Comparison of ENCODE assay signal across 1 cellular context in the genomic region with DNA sequence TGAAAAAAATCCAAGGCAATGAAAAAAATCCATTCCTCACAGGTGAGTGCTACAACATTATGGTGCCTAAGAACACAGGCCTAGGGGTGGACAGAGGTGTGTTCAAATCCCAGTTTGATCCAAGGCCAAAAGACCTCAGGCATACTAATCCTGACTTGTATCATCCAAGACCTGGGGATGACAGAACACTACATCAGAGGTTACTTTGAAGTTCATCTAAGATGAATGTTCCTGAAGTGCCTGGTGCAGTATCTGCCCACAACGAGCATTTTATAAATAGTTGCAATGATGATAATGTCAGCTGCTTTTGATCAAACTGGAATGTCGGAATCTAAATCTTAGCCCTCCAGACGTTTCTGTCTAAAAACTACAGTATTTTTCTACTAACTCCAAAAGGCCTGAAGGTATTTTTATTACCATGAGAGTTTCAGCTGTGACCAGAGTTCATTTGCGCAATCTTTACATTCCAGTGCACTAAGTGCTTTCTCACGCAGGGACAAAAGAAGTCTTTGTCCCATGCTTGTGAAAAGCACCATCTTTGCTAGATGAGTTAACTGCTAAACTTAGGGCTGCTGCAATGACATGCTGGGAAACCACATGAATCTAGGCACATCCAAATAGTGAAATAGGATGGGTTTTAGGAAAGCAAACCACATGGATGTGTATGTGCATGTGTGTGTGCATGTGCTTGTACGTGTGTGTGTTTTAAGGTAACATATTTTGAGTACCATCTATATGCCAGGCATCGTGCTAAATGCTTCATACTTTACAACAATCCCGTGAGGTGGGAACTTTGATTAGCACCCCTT.
A peak's percentile ranks its signal among the peaks of the same experiment; 100 is the strongest.
TF ChIP-seq lines count a peak whose summit lies in the region.

No MANE protein-coding gene starts in this region.

TF ChIP-seq in HepG2, 621 proteins besides CTCF, POLR2A, EP300 and RAD21 (continued from another document and continues in another):
- TF ChIP-seq, protein P1, sequence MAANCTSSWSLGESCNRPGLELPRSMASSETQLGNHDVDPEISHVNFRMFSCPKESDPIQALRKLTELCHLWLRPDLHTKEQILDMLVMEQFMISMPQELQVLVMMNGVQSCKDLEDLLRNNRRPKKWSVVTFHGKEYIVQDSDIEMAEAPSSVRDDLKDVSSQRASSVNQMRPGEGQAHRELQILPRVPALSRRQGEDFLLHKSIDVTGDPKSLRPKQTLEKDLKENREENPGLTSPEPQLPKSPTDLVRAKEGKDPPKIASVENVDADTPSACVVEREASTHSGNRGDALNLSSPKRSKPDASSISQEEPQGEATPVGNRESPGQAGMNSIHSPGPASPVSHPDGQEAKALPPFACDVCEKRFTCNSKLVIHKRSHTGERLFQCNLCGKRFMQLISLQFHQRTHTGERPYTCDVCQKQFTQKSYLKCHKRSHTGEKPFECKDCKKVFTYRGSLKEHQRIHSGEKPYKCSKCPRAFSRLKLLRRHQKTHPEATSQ (CRISPR knock-in tag; IDR thresholded peaks at IDR 0.05; ENCODE audit: borderline replicate concordance) = no peak
- TF ChIP-seq FOXO1 (CRISPR knock-in tag; IDR thresholded peaks at IDR 0.05) (peak; percentile 68; the same call in 1 of the 2 replicates), MXD4 (CRISPR knock-in tag; IDR thresholded peaks at IDR 0.05) (peak; percentile 58; the same call in 1 of the 2 replicates), ZNF75D (CRISPR knock-in tag; IDR thresholded peaks at IDR 0.05; ENCODE audit: borderline replicate concordance) (no peak), IRF2 (CRISPR knock-in tag; IDR thresholded peaks at IDR 0.05) (peak; percentile 92), KLF9 (CRISPR knock-in tag; IDR thresholded peaks at IDR 0.05; ENCODE audit: low read depth) (no peak), ZNF124 (CRISPR knock-in tag; IDR thresholded peaks at IDR 0.05) (peak; percentile 83), JDP2 (CRISPR knock-in tag; IDR thresholded peaks at IDR 0.05; ENCODE audit: borderline replicate concordance) (no peak), HNF4A (CRISPR knock-in tag; IDR thresholded peaks at IDR 0.05) (peak; percentile 96), FOXJ3 (CRISPR knock-in tag; IDR thresholded peaks at IDR 0.05; ENCODE audit: borderline replicate concordance) (peak; percentile 90; the same call in 1 of the 2 replicates), SALL1 (CRISPR knock-in tag; IDR thresholded peaks at IDR 0.05) (peak; percentile 77; the same call in 1 of the 2 replicates), PLRG1 (conservative IDR thresholded peaks at IDR 0.05) (no peak), PAX8 (CRISPR knock-in tag; IDR thresholded peaks at IDR 0.05; ENCODE audit: borderline replicate concordance) (no peak), PAWR (CRISPR knock-in tag; IDR thresholded peaks at IDR 0.05; ENCODE audit: borderline replicate concordance) (no peak), AGO2 (optimal IDR thresholded peaks at IDR 0.05; ENCODE audit: low read depth, low read length) (no peak), ZZZ3 (CRISPR knock-in tag; IDR thresholded peaks at IDR 0.05; ENCODE audit: borderline replicate concordance) (no peak), HNF4G (IDR thresholded peaks at IDR 0.05; ENCODE audit: borderline replicate concordance, low read depth, low read length) (peak; percentile 90), HNF4G (CRISPR knock-in tag; IDR thresholded peaks at IDR 0.05; ENCODE audit: borderline replicate concordance, low read depth) (peak; percentile 60; the same call in 1 of the 2 replicates), NR2F6 (IDR thresholded peaks at IDR 0.05) (peak; percentile 61), NR2F6 (CRISPR knock-in tag; IDR thresholded peaks at IDR 0.05) (peak; percentile 57), ZNF382 (CRISPR knock-in tag; IDR thresholded peaks at IDR 0.05; ENCODE audit: borderline replicate concordance) (no peak), IRX3 (CRISPR knock-in tag; IDR thresholded peaks at IDR 0.05; ENCODE audit: borderline replicate concordance, low read depth) (peak; percentile 60; the same call in 1 of the 2 replicates), REPIN1 (CRISPR knock-in tag; IDR thresholded peaks at IDR 0.05; ENCODE audit: borderline replicate concordance, low read depth) (no peak), ZNF569 (CRISPR knock-in tag; IDR thresholded peaks at IDR 0.05; ENCODE audit: borderline replicate concordance) (no peak), ZNF264 (CRISPR knock-in tag; IDR thresholded peaks at IDR 0.05) (peak; percentile 71; the same call in 1 of the 2 replicates), ZNF317 (CRISPR knock-in tag; IDR thresholded peaks at IDR 0.05) (no peak), ZBTB20 (CRISPR knock-in tag; IDR thresholded peaks at IDR 0.05; ENCODE audit: borderline replicate concordance, low read depth) (no peak), MAZ (IDR thresholded peaks at IDR 0.05; ENCODE audit: borderline replicate concordance, low read depth, low read length) (no peak), MAZ (CRISPR knock-in tag; IDR thresholded peaks at IDR 0.05; ENCODE audit: low read depth) (no peak), NBN (conservative IDR thresholded peaks at IDR 0.05) (no peak), ZFX (CRISPR knock-in tag; IDR thresholded peaks at IDR 0.05; ENCODE audit: low read depth) (peak; percentile 70), ZNF564 (CRISPR knock-in tag; IDR thresholded peaks at IDR 0.05) (no peak), SPEN (CRISPR knock-in tag; IDR thresholded peaks at IDR 0.05; ENCODE audit: low read depth) (peak; percentile 66; the same call in 1 of the 2 replicates)
- TF ChIP-seq, protein P2, sequence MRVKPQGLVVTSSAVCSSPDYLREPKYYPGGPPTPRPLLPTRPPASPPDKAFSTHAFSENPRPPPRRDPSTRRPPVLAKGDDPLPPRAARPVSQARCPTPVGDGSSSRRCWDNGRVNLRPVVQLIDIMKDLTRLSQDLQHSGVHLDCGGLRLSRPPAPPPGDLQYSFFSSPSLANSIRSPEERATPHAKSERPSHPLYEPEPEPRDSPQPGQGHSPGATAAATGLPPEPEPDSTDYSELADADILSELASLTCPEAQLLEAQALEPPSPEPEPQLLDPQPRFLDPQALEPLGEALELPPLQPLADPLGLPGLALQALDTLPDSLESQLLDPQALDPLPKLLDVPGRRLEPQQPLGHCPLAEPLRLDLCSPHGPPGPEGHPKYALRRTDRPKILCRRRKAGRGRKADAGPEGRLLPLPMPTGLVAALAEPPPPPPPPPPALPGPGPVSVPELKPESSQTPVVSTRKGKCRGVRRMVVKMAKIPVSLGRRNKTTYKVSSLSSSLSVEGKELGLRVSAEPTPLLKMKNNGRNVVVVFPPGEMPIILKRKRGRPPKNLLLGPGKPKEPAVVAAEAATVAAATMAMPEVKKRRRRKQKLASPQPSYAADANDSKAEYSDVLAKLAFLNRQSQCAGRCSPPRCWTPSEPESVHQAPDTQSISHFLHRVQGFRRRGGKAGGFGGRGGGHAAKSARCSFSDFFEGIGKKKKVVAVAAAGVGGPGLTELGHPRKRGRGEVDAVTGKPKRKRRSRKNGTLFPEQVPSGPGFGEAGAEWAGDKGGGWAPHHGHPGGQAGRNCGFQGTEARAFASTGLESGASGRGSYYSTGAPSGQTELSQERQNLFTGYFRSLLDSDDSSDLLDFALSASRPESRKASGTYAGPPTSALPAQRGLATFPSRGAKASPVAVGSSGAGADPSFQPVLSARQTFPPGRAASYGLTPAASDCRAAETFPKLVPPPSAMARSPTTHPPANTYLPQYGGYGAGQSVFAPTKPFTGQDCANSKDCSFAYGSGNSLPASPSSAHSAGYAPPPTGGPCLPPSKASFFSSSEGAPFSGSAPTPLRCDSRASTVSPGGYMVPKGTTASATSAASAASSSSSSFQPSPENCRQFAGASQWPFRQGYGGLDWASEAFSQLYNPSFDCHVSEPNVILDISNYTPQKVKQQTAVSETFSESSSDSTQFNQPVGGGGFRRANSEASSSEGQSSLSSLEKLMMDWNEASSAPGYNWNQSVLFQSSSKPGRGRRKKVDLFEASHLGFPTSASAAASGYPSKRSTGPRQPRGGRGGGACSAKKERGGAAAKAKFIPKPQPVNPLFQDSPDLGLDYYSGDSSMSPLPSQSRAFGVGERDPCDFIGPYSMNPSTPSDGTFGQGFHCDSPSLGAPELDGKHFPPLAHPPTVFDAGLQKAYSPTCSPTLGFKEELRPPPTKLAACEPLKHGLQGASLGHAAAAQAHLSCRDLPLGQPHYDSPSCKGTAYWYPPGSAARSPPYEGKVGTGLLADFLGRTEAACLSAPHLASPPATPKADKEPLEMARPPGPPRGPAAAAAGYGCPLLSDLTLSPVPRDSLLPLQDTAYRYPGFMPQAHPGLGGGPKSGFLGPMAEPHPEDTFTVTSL (CRISPR knock-in tag; IDR thresholded peaks at IDR 0.05; ENCODE audit: borderline replicate concordance) = peak; percentile 97; the same call in 1 of the 2 replicates
- TF ChIP-seq, protein P3, sequence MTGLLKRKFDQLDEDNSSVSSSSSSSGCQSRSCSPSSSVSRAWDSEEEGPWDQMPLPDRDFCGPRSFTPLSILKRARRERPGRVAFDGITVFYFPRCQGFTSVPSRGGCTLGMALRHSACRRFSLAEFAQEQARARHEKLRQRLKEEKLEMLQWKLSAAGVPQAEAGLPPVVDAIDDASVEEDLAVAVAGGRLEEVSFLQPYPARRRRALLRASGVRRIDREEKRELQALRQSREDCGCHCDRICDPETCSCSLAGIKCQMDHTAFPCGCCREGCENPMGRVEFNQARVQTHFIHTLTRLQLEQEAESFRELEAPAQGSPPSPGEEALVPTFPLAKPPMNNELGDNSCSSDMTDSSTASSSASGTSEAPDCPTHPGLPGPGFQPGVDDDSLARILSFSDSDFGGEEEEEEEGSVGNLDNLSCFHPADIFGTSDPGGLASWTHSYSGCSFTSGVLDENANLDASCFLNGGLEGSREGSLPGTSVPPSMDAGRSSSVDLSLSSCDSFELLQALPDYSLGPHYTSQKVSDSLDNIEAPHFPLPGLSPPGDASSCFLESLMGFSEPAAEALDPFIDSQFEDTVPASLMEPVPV (CRISPR knock-in tag; IDR thresholded peaks at IDR 0.05) = 0 out of 2 replicates have a peak, but pooled peaks have one; percentile 4
- TF ChIP-seq, protein P4, sequence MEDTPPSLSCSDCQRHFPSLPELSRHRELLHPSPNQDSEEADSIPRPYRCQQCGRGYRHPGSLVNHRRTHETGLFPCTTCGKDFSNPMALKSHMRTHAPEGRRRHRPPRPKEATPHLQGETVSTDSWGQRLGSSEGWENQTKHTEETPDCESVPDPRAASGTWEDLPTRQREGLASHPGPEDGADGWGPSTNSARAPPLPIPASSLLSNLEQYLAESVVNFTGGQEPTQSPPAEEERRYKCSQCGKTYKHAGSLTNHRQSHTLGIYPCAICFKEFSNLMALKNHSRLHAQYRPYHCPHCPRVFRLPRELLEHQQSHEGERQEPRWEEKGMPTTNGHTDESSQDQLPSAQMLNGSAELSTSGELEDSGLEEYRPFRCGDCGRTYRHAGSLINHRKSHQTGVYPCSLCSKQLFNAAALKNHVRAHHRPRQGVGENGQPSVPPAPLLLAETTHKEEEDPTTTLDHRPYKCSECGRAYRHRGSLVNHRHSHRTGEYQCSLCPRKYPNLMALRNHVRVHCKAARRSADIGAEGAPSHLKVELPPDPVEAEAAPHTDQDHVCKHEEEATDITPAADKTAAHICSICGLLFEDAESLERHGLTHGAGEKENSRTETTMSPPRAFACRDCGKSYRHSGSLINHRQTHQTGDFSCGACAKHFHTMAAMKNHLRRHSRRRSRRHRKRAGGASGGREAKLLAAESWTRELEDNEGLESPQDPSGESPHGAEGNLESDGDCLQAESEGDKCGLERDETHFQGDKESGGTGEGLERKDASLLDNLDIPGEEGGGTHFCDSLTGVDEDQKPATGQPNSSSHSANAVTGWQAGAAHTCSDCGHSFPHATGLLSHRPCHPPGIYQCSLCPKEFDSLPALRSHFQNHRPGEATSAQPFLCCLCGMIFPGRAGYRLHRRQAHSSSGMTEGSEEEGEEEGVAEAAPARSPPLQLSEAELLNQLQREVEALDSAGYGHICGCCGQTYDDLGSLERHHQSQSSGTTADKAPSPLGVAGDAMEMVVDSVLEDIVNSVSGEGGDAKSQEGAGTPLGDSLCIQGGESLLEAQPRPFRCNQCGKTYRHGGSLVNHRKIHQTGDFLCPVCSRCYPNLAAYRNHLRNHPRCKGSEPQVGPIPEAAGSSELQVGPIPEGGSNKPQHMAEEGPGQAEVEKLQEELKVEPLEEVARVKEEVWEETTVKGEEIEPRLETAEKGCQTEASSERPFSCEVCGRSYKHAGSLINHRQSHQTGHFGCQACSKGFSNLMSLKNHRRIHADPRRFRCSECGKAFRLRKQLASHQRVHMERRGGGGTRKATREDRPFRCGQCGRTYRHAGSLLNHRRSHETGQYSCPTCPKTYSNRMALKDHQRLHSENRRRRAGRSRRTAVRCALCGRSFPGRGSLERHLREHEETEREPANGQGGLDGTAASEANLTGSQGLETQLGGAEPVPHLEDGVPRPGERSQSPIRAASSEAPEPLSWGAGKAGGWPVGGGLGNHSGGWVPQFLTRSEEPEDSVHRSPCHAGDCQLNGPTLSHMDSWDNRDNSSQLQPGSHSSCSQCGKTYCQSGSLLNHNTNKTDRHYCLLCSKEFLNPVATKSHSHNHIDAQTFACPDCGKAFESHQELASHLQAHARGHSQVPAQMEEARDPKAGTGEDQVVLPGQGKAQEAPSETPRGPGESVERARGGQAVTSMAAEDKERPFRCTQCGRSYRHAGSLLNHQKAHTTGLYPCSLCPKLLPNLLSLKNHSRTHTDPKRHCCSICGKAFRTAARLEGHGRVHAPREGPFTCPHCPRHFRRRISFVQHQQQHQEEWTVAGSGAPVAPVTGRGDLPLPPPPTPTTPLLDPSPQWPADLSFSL (CRISPR knock-in tag; IDR thresholded peaks at IDR 0.05) = no peak
- TF ChIP-seq, protein P5, sequence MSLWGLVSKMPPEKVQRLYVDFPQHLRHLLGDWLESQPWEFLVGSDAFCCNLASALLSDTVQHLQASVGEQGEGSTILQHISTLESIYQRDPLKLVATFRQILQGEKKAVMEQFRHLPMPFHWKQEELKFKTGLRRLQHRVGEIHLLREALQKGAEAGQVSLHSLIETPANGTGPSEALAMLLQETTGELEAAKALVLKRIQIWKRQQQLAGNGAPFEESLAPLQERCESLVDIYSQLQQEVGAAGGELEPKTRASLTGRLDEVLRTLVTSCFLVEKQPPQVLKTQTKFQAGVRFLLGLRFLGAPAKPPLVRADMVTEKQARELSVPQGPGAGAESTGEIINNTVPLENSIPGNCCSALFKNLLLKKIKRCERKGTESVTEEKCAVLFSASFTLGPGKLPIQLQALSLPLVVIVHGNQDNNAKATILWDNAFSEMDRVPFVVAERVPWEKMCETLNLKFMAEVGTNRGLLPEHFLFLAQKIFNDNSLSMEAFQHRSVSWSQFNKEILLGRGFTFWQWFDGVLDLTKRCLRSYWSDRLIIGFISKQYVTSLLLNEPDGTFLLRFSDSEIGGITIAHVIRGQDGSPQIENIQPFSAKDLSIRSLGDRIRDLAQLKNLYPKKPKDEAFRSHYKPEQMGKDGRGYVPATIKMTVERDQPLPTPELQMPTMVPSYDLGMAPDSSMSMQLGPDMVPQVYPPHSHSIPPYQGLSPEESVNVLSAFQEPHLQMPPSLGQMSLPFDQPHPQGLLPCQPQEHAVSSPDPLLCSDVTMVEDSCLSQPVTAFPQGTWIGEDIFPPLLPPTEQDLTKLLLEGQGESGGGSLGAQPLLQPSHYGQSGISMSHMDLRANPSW (CRISPR knock-in tag; IDR thresholded peaks at IDR 0.05; ENCODE audit: borderline replicate concordance) = peak; percentile 63; the same call in 1 of the 2 replicates
- TF ChIP-seq, protein P6, sequence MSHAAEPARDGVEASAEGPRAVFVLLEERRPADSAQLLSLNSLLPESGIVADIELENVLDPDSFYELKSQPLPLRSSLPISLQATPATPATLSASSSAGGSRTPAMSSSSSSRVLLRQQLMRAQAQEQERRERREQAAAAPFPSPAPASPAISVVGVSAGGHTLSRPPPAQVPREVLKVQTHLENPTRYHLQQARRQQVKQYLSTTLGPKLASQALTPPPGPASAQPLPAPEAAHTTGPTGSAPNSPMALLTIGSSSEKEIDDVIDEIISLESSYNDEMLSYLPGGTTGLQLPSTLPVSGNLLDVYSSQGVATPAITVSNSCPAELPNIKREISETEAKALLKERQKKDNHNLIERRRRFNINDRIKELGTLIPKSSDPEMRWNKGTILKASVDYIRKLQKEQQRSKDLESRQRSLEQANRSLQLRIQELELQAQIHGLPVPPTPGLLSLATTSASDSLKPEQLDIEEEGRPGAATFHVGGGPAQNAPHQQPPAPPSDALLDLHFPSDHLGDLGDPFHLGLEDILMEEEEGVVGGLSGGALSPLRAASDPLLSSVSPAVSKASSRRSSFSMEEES (CRISPR knock-in tag; IDR thresholded peaks at IDR 0.05) = peak; percentile 71
